Comparison of ENCODE assay signal across 9 cellular contexts in the genomic region with DNA sequence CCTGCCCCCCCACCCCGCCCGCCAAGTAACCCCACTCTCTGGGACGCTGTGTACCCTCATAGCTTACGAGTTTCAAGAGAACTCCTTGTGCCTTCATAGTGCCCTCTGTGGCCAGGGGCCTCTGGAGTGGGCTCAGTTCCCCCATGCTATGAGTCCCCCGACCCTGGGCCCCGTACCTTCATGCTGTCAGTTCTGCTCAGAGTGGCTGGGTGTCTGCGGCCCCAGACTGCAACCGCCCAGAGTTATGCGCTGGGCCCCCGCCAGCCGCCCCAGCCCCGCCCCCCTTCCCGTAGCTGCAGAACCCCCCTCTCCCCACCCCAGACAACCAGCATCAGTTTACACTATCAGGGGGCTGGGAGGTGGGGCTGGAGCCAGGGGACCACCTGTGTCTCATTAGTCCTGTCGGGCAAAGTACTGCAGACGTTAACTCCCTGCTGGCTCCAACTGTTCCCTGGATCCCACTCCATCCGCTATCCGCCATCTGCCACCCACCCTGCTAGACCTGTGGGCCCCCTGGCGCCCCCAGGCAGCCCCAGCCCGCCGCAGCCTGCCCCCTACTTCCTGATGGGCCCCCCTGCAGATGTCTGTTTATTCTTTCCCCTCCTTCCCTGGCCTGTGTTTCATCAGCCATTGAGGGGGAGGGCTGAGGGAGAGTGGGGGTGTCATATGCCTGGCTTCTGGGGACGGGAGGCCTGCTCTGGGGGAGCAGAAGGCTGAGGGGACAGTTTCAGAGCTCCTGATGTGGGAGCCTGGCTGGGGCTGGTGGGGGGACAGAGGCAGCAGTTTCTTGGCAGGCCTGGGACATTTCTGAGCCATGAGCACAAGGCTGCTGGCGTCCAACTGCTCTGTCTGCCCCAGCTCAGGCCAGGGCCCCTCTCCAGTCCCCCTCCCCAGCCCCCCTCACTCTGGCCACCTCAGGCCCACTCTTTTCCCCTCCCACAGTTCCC. TPM values are rescaled to one million over a fixed set of nuclear protein-coding genes. Genes with fewer than 3 reads are reported as not detected.
DNase-seq lines count a peak whose midpoint lies in the region; ATAC-seq and TF ChIP-seq lines count a peak whose summit lies in the region.
"Had no signal": no experiment of that assay in that cellular context is flagged by ENCODE, and none has a peak within 500 bp of the region (broad histone marks: within the 10 kb centered on the region; RNA-seq: fewer than 3 reads in every experiment).

A gene with protein sequence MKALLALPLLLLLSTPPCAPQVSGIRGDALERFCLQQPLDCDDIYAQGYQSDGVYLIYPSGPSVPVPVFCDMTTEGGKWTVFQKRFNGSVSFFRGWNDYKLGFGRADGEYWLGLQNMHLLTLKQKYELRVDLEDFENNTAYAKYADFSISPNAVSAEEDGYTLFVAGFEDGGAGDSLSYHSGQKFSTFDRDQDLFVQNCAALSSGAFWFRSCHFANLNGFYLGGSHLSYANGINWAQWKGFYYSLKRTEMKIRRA (minus strand): TSS at position 217 of the 947 bp plus-strand sequence. CDS start 35 bp downstream, at position 182.

- POLR2A ChIA-PET in activated CD4-positive, alpha-beta T cell treated with anti-CD3 and anti-CD28 coated beads for 36 hours (lab: Charles Lee), result no interaction called here
- POLR2A ChIA-PET in T-cell (lab: Charles Lee), result no interaction called here

- H3K27ac ChIP-seq in layer of hippocampus (ENCODE audit: low read depth, low read length), result peak within 1 kb of the TSS; percentile 49
- peak within 1 kb of the TSS; percentile 10 for H3K27ac ChIP-seq in substantia nigra (ENCODE audit: low read depth, low read length, poor library complexity, severe bottlenecking)
- H3K27ac ChIP-seq: VCaP had no signal

- no peak for TF ChIP-seq CTCF in astrocyte of the spinal cord (IDR thresholded peaks at IDR 0.05; ENCODE audit: low read depth, low read length)

- in situ Hi-C loops in astrocyte of the spinal cord (cut with HindIII; ENCODE audit: low sequenced_read_pairs), result no loop called here

- H3K27ac Mint-ChIP-seq in activated T-cell treated with anti-CD3 and anti-CD28 coated beads, Interleukin-2, amount 50 U/mL, for 24 hours, result no peak within 1 kb of the TSS
- H3K27ac Mint-ChIP-seq in activated CD4-positive, alpha-beta T cell treated with anti-CD3 and anti-CD28 coated beads for 36 hours, result no peak within 1 kb of the TSS
- H3K27ac Mint-ChIP-seq in activated T-helper 2 cell treated with anti-CD3 and anti-CD28 coated beads, Interferon-gamma antibody, Interleukin-2, Interleukin-4, amounts not matched to agents 10 μg/mL and 5 μg/mL and 100 μg/mL, durations not matched to agents 14 hours and 24 hours and 36 hours, result no peak within 1 kb of the TSS
- H3K27ac Mint-ChIP-seq in T-cell, result no peak within 1 kb of the TSS

- no peaks in the 10 kb centered on the region for H3K27me3 Mint-ChIP-seq in activated T-cell treated with anti-CD3 and anti-CD28 coated beads, Interleukin-2, amount 50 U/mL, for 24 hours
- H3K27me3 Mint-ChIP-seq in activated CD4-positive, alpha-beta T cell treated with anti-CD3 and anti-CD28 coated beads for 36 hours, result no peaks in the 10 kb centered on the region
- H3K27me3 Mint-ChIP-seq in activated T-helper 2 cell treated with anti-CD3 and anti-CD28 coated beads, Interferon-gamma antibody, Interleukin-2, Interleukin-4, amounts not matched to agents 10 μg/mL and 5 μg/mL and 100 μg/mL, durations not matched to agents 14 hours and 24 hours and 36 hours (ENCODE audit: low read depth), result peaks cover 22% of the 10 kb centered on the region
- peaks cover 0 to 4% of the 10 kb centered on the region in 2 donors for H3K27me3 Mint-ChIP-seq in T-cell

- no peaks in the 10 kb centered on the region for H3K9me3 Mint-ChIP-seq in activated T-cell treated with anti-CD3 and anti-CD28 coated beads, Interleukin-2, amount 50 U/mL, for 24 hours
- no peaks in the 10 kb centered on the region for H3K9me3 Mint-ChIP-seq in activated CD4-positive, alpha-beta T cell treated with anti-CD3 and anti-CD28 coated beads for 36 hours (ENCODE audit: low read depth)
- H3K9me3 Mint-ChIP-seq in activated T-helper 2 cell treated with anti-CD3 and anti-CD28 coated beads, Interferon-gamma antibody, Interleukin-2, Interleukin-4, amounts not matched to agents 10 μg/mL and 5 μg/mL and 100 μg/mL, durations not matched to agents 14 hours and 24 hours and 36 hours, result no peaks in the 10 kb centered on the region
- no peaks in the 10 kb centered on the region for H3K9me3 Mint-ChIP-seq in T-cell

- H3K36me3 Mint-ChIP-seq in activated T-cell treated with anti-CD3 and anti-CD28 coated beads, Interleukin-2, amount 50 U/mL, for 24 hours (ENCODE audit: low read depth), result peaks cover 24% of the 10 kb centered on the region
- H3K36me3 Mint-ChIP-seq in activated CD4-positive, alpha-beta T cell treated with anti-CD3 and anti-CD28 coated beads for 36 hours (ENCODE audit: low read depth), result peaks cover 5% of the 10 kb centered on the region
- H3K36me3 Mint-ChIP-seq in activated T-helper 2 cell treated with anti-CD3 and anti-CD28 coated beads, Interferon-gamma antibody, Interleukin-2, Interleukin-4, amounts not matched to agents 10 μg/mL and 5 μg/mL and 100 μg/mL, durations not matched to agents 14 hours and 24 hours and 36 hours (ENCODE audit: low read depth), result peaks cover 21% of the 10 kb centered on the region
- peaks cover 16% of the 10 kb centered on the region for H3K36me3 Mint-ChIP-seq in T-cell

- peaks cover 9% of the 10 kb centered on the region for H3K4me1 Mint-ChIP-seq in activated T-cell treated with anti-CD3 and anti-CD28 coated beads, Interleukin-2, amount 50 U/mL, for 24 hours (ENCODE audit: low read depth)
- peaks cover 4% of the 10 kb centered on the region for H3K4me1 Mint-ChIP-seq in activated CD4-positive, alpha-beta T cell treated with anti-CD3 and anti-CD28 coated beads for 36 hours
- H3K4me1 Mint-ChIP-seq in activated T-helper 2 cell treated with anti-CD3 and anti-CD28 coated beads, Interferon-gamma antibody, Interleukin-2, Interleukin-4, amounts not matched to agents 10 μg/mL and 5 μg/mL and 100 μg/mL, durations not matched to agents 14 hours and 24 hours and 36 hours (ENCODE audit: low read depth), result peaks cover 4% of the 10 kb centered on the region
- peaks cover 2 to 14% (median 7%) of the 10 kb centered on the region in 3 donors for H3K4me1 Mint-ChIP-seq in T-cell

- CTCF ChIA-PET in activated CD4-positive, alpha-beta T cell treated with anti-CD3 and anti-CD28 coated beads for 36 hours (lab: Charles Lee), result interaction anchor here (1.8 kb wide), 1 partner anchor 9 kb away, joined by 7 read pairs; a partner anchor contains a TSS
- CTCF ChIA-PET in T-cell (lab: Charles Lee), result no interaction called here

- intact Hi-C loops in activated CD4-positive, alpha-beta T cell treated with anti-CD3 and anti-CD28 coated beads for 36 hours (cut with DNase I, micrococcal nuclease), result no loop called here
- intact Hi-C loops in activated T-helper 2 cell treated with anti-CD3 and anti-CD28 coated beads, Interferon-gamma antibody, Interleukin-2, Interleukin-4, amounts not matched to agents 10 μg/mL and 5 μg/mL and 100 μg/mL, durations not matched to agents 14 hours and 24 hours and 36 hours (cut with micrococcal nuclease), result no loop called here

- ATAC-seq in activated CD4-positive, alpha-beta T cell treated with anti-CD3 and anti-CD28 coated beads for 36 hours, result no peak
- no peak for ATAC-seq in T-cell (replicated peaks in 1 of 4)

- H3K4me3 ChIP-seq in astrocyte of the spinal cord (ENCODE audit: low read depth, low read length), result peak within 1 kb of the TSS; percentile 53

- no peak within 1 kb of the TSS for H3K4me3 Mint-ChIP-seq in activated T-cell treated with anti-CD3 and anti-CD28 coated beads, Interleukin-2, amount 50 U/mL, for 24 hours
- no peak within 1 kb of the TSS for H3K4me3 Mint-ChIP-seq in activated CD4-positive, alpha-beta T cell treated with anti-CD3 and anti-CD28 coated beads for 36 hours
- no peak within 1 kb of the TSS for H3K4me3 Mint-ChIP-seq in activated T-helper 2 cell treated with anti-CD3 and anti-CD28 coated beads, Interferon-gamma antibody, Interleukin-2, Interleukin-4, amounts not matched to agents 10 μg/mL and 5 μg/mL and 100 μg/mL, durations not matched to agents 14 hours and 24 hours and 36 hours (ENCODE audit: low read depth)
- H3K4me3 Mint-ChIP-seq in T-cell, result no peak within 1 kb of the TSS

- DNase-seq in activated T-cell treated with anti-CD3 and anti-CD28 coated beads, Interleukin-2, amount 50 U/mL, for 24 hours, result peak; percentile 30
- no peak for DNase-seq in activated T-cell treated with anti-CD3 and anti-CD28 coated beads, Interleukin-2, amount 50 U/mL, for 1 hour
- DNase-seq in astrocyte of the spinal cord (ENCODE audit: low read depth, low spot score) (peak; percentile 96), substantia nigra (lab: John Stamatoyannopoulos, UW) (peak in 26 of 49 donors; percentile 16 to 80 (median 45)), T-cell (no peak)
- no peak for DNase-seq in activated CD4-positive, alpha-beta T cell treated with anti-CD3 and anti-CD28 coated beads for 36 hours
- no peak for DNase-seq in activated T-helper 2 cell treated with anti-CD3 and anti-CD28 coated beads, Interferon-gamma antibody, Interleukin-2, Interleukin-4, amounts not matched to agents 10 μg/mL and 5 μg/mL and 100 μg/mL, durations not matched to agents 14 hours and 24 hours and 36 hours (ENCODE audit: low spot score)

- H3K27me3 ChIP-seq in layer of hippocampus (ENCODE audit: control insufficient read depth, insufficient read depth, low read length), result no peaks in the 10 kb centered on the region

RNA-seq across cellular contexts. Expression of the gene that starts here (rescaled TPM):
- total RNA-seq in activated CD4-positive, alpha-beta T cell treated with anti-CD3 and anti-CD28 coated beads for 36 hours, result not detected
- total RNA-seq in activated T-helper 2 cell treated with anti-CD3 and anti-CD28 coated beads, Interferon-gamma antibody, Interleukin-2, Interleukin-4, amounts not matched to agents 10 μg/mL and 5 μg/mL and 100 μg/mL, durations not matched to agents 14 hours and 24 hours and 36 hours, result not detected in 2 replicates
- total RNA-seq in T-cell, result under 1 TPM in 3 of 5 donors, not detected in 2; 0.18 to 0.63 (median 0.46) TPM

Comparison
In these comparisons a context has a peak if more than half of its experiments do, and no peak if none do; other contexts are left out.
1. DNase-seq: peak in activated T-cell treated with anti-CD3 and anti-CD28 coated beads, Interleukin-2, amount 50 U/mL, for 24 hours (single experiment), astrocyte of the spinal cord (single experiment) and substantia nigra (26 of 49); none in activated T-cell treated with anti-CD3 and anti-CD28 coated beads, Interleukin-2, amount 50 U/mL, for 1 hour (single experiment), activated CD4-positive, alpha-beta T cell treated with anti-CD3 and anti-CD28 coated beads for 36 hours (single experiment), activated T-helper 2 cell treated with anti-CD3 and anti-CD28 coated beads, Interferon-gamma antibody, Interleukin-2, Interleukin-4, amounts not matched to agents 10 μg/mL and 5 μg/mL and 100 μg/mL, durations not matched to agents 14 hours and 24 hours and 36 hours (single experiment) and T-cell (0 of 34).